In genomic region chr3:14418670-14419250, GRCh38 we compare ENCODE assay signal across 1 cellular context.
A peak's percentile ranks its signal among the peaks of the same experiment; 100 is the strongest.
TF ChIP-seq lines count a peak whose summit lies in the region.

No MANE protein-coding gene starts in this region.

TF ChIP-seq in HepG2, 621 proteins besides CTCF, POLR2A, EP300 and RAD21 (continued from another document and continues in another):
- TF ChIP-seq ZBTB10 (CRISPR knock-in tag; IDR thresholded peaks at IDR 0.05; ENCODE audit: borderline replicate concordance) = no peak
- TF ChIP-seq HMGXB4 (CRISPR knock-in tag; IDR thresholded peaks at IDR 0.05; ENCODE audit: borderline replicate concordance in 1 of 2, low read depth in 1 of 2) = peak in 1 of 2 experiments; percentile 31; a peak in 1 of 4 replicates
- no peak for TF ChIP-seq CREB3 (CRISPR knock-in tag; IDR thresholded peaks at IDR 0.05)
- peak; percentile 89 for TF ChIP-seq FOXP4 (CRISPR knock-in tag; IDR thresholded peaks at IDR 0.05)
- TF ChIP-seq ZNF609 (CRISPR knock-in tag; IDR thresholded peaks at IDR 0.05; ENCODE audit: borderline replicate concordance) = 0 out of 2 replicates have a peak, but pooled peaks have one; percentile 42
- peak; percentile 85 for TF ChIP-seq PAXIP1 (CRISPR knock-in tag; conservative IDR thresholded peaks at IDR 0.05)
- no peak for TF ChIP-seq TERF1 (CRISPR knock-in tag; IDR thresholded peaks at IDR 0.05)
- no peak for TF ChIP-seq GFI1 (CRISPR knock-in tag; IDR thresholded peaks at IDR 0.05; ENCODE audit: borderline replicate concordance)
- TF ChIP-seq NR2F2 (IDR thresholded peaks at IDR 0.05; ENCODE audit: borderline replicate concordance, low read depth) = no peak
- TF ChIP-seq RCOR2 (CRISPR knock-in tag; IDR thresholded peaks at IDR 0.05) = peak; percentile 57; the same call in 1 of the 2 replicates
- TF ChIP-seq NONO (IDR thresholded peaks at IDR 0.05) = no peak
- TF ChIP-seq NONO (CRISPR knock-in tag; conservative IDR thresholded peaks at IDR 0.05) = peak; percentile 56
- 0 out of 2 replicates have a peak, but pooled peaks have one; percentile 27 for TF ChIP-seq PPARG (CRISPR knock-in tag; conservative IDR thresholded peaks at IDR 0.05)
- TF ChIP-seq ZMYM3 (CRISPR knock-in tag; IDR thresholded peaks at IDR 0.05) = peak; percentile 84
- TF ChIP-seq ZEB1 (IDR thresholded peaks at IDR 0.05; ENCODE audit: insufficient replicate concordance, low read depth) = peak; percentile 84
- TF ChIP-seq KAT8 (CRISPR knock-in tag; IDR thresholded peaks at IDR 0.05) = 0 out of 2 replicates have a peak, but pooled peaks have one; percentile 41
- no peak for TF ChIP-seq ZNF333 (CRISPR knock-in tag; IDR thresholded peaks at IDR 0.05; ENCODE audit: borderline replicate concordance)
- TF ChIP-seq ZNF605 (CRISPR knock-in tag; IDR thresholded peaks at IDR 0.05) = no peak
- TF ChIP-seq MED1 (CRISPR knock-in tag; IDR thresholded peaks at IDR 0.05) = peak; percentile 39; the same call in 1 of the 2 replicates
- no peak for TF ChIP-seq ZNF274 (CRISPR knock-in tag; IDR thresholded peaks at IDR 0.05)
- TF ChIP-seq GATAD2A (CRISPR knock-in tag; IDR thresholded peaks at IDR 0.05) = peak; percentile 85
- TF ChIP-seq AHR (CRISPR knock-in tag; IDR thresholded peaks at IDR 0.05) = no peak
- TF ChIP-seq ZNF260 (CRISPR knock-in tag; IDR thresholded peaks at IDR 0.05; ENCODE audit: borderline replicate concordance, low read depth) = no peak
- TF ChIP-seq THAP9 (CRISPR knock-in tag; IDR thresholded peaks at IDR 0.05; ENCODE audit: borderline replicate concordance) = no peak
- TF ChIP-seq BCL6 (CRISPR knock-in tag; IDR thresholded peaks at IDR 0.05) = peak; percentile 6; the same call in 1 of the 2 replicates
- TF ChIP-seq DNMT1 (CRISPR knock-in tag; IDR thresholded peaks at IDR 0.05) = no peak
- peak; percentile 86 for TF ChIP-seq SAP130 (CRISPR knock-in tag; IDR thresholded peaks at IDR 0.05; ENCODE audit: low read depth)
- TF ChIP-seq NR0B2 (CRISPR knock-in tag; IDR thresholded peaks at IDR 0.05) = no peak
- TF ChIP-seq ZFP36L1 (CRISPR knock-in tag; IDR thresholded peaks at IDR 0.05) = 0 out of 2 replicates have a peak, but pooled peaks have one; percentile 34
- no peak for TF ChIP-seq NRL (CRISPR knock-in tag; IDR thresholded peaks at IDR 0.05; ENCODE audit: borderline replicate concordance)
- TF ChIP-seq ZNF788 (CRISPR knock-in tag; IDR thresholded peaks at IDR 0.05; ENCODE audit: borderline replicate concordance) = peak; percentile 31; the same call in 1 of the 2 replicates
- no peak for TF ChIP-seq SRSF9 (IDR thresholded peaks at IDR 0.05; ENCODE audit: borderline replicate concordance, insufficient read depth, low read depth, low read length, poor library complexity, severe bottlenecking)
- TF ChIP-seq ZC3H13 (CRISPR knock-in tag; IDR thresholded peaks at IDR 0.05) = no peak
- TF ChIP-seq GZF1 (CRISPR knock-in tag; IDR thresholded peaks at IDR 0.05) = no peak
- no peak for TF ChIP-seq ZNF350 (CRISPR knock-in tag; IDR thresholded peaks at IDR 0.05; ENCODE audit: borderline replicate concordance, low read depth)
